Comparison of ENCODE assay signal across 8 cellular contexts in the genomic region with DNA sequence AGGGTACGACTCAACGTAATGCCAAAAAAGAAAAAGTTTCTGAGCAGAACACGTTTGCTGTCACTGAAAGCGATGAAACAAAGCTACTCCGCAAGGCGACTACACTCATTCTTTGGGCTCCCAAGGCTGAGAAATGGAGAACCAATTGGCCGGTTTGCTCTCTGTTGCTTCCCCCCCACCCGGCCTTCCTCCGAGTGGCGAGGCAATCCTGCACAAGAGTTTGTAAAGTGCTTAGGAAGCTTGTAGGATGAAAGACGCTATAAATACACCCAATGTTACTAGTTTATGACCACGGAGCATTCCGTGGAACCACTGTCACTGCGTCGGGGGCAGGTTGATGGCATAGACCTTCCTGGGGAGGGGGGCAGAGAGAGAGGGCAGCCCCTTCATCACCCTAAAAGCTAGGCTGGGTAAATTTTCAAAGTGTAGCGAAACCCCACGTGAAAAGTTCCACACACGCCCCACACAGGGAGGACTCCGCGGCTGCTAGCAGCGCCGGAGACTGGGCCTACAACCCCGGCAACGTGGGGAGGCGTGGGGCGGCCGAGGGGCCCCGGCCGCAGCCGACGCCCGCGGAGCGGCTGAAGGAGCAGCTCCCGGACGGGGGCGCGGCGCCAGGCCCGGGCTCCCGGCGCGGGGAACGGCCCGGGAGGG. TPM values are rescaled to one million over a fixed set of nuclear protein-coding genes. Genes with fewer than 3 reads are reported as not detected.
DNase-seq lines count a peak whose midpoint lies in the region; ATAC-seq and TF ChIP-seq lines count a peak whose summit lies in the region.

No MANE protein-coding gene starts in this region.

- peak overlapping the region; percentile 98 for H3K4me3 Mint-ChIP-seq in CD8-positive, alpha-beta T cell
- peak overlapping the region; percentile 86 to 99 (median 97) for H3K4me3 Mint-ChIP-seq in naive thymus-derived CD8-positive, alpha-beta T cell

- H3K4me2 ChIP-seq in Loucy (ENCODE audit: low read depth, low read length, poor library complexity, severe bottlenecking) (peak overlapping the region; percentile 97), fibroblast of lung (ENCODE audit: extremely low read depth, insufficient read depth, low read length) (peak overlapping the region; percentile 67)

- ATAC-seq in CD8-positive, alpha-beta T cell = no peak
- ATAC-seq in GM21515 (IDR thresholded peaks at IDR 0.05; ENCODE audit: unreplicated experiment) = peak; percentile 2
- peak; percentile 3 to 6 for ATAC-seq in naive thymus-derived CD8-positive, alpha-beta T cell
- no peak for ATAC-seq in aorta (ENCODE audit: low FRiP score)

- no peaks in the 10 kb centered on the region for H3K9me2 ChIP-seq in Loucy (replicated peaks; ENCODE audit: low read depth, low read length)

- H3K27ac Mint-ChIP-seq in CD8-positive, alpha-beta T cell = peak overlapping the region; percentile 93
- H3K27ac Mint-ChIP-seq in naive thymus-derived CD8-positive, alpha-beta T cell = peak overlapping the region; percentile 92 to 97 (median 95)

- 1% methylated on average over 42 to 45 of the region's 45 CpGs for WGBS in aorta, 2 donors

- no peaks in the 10 kb centered on the region for H3K9me3 Mint-ChIP-seq in CD8-positive, alpha-beta T cell
- no peaks in the 10 kb centered on the region for H3K9me3 Mint-ChIP-seq in naive thymus-derived CD8-positive, alpha-beta T cell

- H3K4me1 ChIP-seq in CD8-positive, alpha-beta T cell (ENCODE audit: insufficient read depth, low read length) = peaks cover 49% of the 10 kb centered on the region
- H3K4me1 ChIP-seq in Loucy (ENCODE audit: insufficient read depth, low read length, poor library complexity, severe bottlenecking) = peaks cover 71% of the 10 kb centered on the region
- peaks cover 4% of the 10 kb centered on the region for H3K4me1 ChIP-seq in fibroblast of lung (ENCODE audit: control insufficient read depth, extremely low read depth, insufficient read depth, low read length)
- H3K4me1 ChIP-seq in aorta (ENCODE audit: control insufficient read depth in 1 of 2, insufficient read depth in 2 of 2, low read length in 2 of 2) = peaks cover 0 to 5% of the 10 kb centered on the region in 2 donors

- CTCF ChIA-PET in CD8-positive, alpha-beta T cell (lab: Charles Lee) = no interaction called here

- intact Hi-C loops in CD8-positive, alpha-beta T cell (cut with DNase I, micrococcal nuclease) = loop anchor here (2.0 to 10.0 kb wide), 5 partner anchors 62 to 1723 kb away; a partner anchor contains a TSS
- intact Hi-C loops in aorta (cut with DNase I) (loop anchor here (10.0 kb wide), 2 partner anchors 59 to 99 kb away; no protein-coding TSS in a partner anchor), posterior vena cava (cut with DNase I) (no loop called here)

- H4K20me1 ChIP-seq in Loucy (ENCODE audit: insufficient read depth, low read length, poor library complexity, severe bottlenecking) = peaks cover 51% of the 10 kb centered on the region
- H4K20me1 ChIP-seq in fibroblast of lung (ENCODE audit: control insufficient read depth, extremely low read depth, insufficient read depth, low read length) = peaks cover 2% of the 10 kb centered on the region

- H2AFZ ChIP-seq in Loucy (ENCODE audit: low read length) = no peak overlapping the region
- no peak overlapping the region for H2AFZ ChIP-seq in fibroblast of lung (ENCODE audit: low read length)

- peak overlapping the region; percentile 14 for H3K27ac ChIP-seq in CD8-positive, alpha-beta T cell (ENCODE audit: low read depth, low read length)
- H3K27ac ChIP-seq in fibroblast of lung (ENCODE audit: insufficient read depth, low read length) (peak overlapping the region; percentile 71), aorta (ENCODE audit: low read depth in 1 of 2, low read length in 2 of 2) (peak overlapping the region in 1 of 2 donors; percentile 52)

- H3K9me3 ChIP-seq in CD8-positive, alpha-beta T cell (ENCODE audit: low read length) = no peaks in the 10 kb centered on the region
- H3K9me3 ChIP-seq in Loucy (ENCODE audit: insufficient read depth, low read depth, low read length) (no peaks in the 10 kb centered on the region), fibroblast of lung (ENCODE audit: control insufficient read depth, insufficient read depth, low read depth, low read length) (no peaks in the 10 kb centered on the region), aorta (ENCODE audit: control insufficient read depth, low read length) (no peaks in the 10 kb centered on the region)

- DNase-seq in CD8-positive, alpha-beta T cell = peak in 4 of 7 experiments; percentile 6 to 31 (median 22)
- DNase-seq in activated T-cell treated with anti-CD3 and anti-CD28 coated beads, Interleukin-2, amount 50 U/mL, for 1 hour = peak; percentile 40
- DNase-seq in fibroblast of lung (ENCODE audit: low read depth in 2 of 2) (peak; percentile 49 to 53), aorta (peak in 1 of 2 donors; percentile 57), posterior vena cava (ENCODE audit: low spot score) (no peak)
- DNase-seq in naive thymus-derived CD8-positive, alpha-beta T cell = peak in 8 of 10 donors; percentile 10 to 66 (median 24)

- POLR2A ChIA-PET in CD8-positive, alpha-beta T cell (lab: Charles Lee) = interaction anchor here (0.7 to 3.1 kb wide), 4 partner anchors 9 to 51 kb away, joined by 3 to 15 read pairs (median 6); no protein-coding TSS in a partner anchor
- POLR2A ChIA-PET in naive thymus-derived CD8-positive, alpha-beta T cell (lab: Charles Lee) = interaction anchor here (0.6 to 2.0 kb wide), 6 partner anchors 11 to 626 kb away, joined by 3 to 5 read pairs (median 3); no protein-coding TSS in a partner anchor

- no peaks in the 10 kb centered on the region for H3K36me3 ChIP-seq in CD8-positive, alpha-beta T cell (ENCODE audit: insufficient read depth, low read length)
- H3K36me3 ChIP-seq in Loucy (ENCODE audit: insufficient read depth, low read length) (no peaks in the 10 kb centered on the region), fibroblast of lung (ENCODE audit: control insufficient read depth, insufficient read depth, low read length) (no peaks in the 10 kb centered on the region), aorta (ENCODE audit: control insufficient read depth in 1 of 2, insufficient read depth in 2 of 2, low read length in 1 of 2) (no peaks in the 10 kb centered on the region)

- no peaks in the 10 kb centered on the region for H3K27me3 Mint-ChIP-seq in CD8-positive, alpha-beta T cell (ENCODE audit: low read depth)
- no peaks in the 10 kb centered on the region for H3K27me3 Mint-ChIP-seq in naive thymus-derived CD8-positive, alpha-beta T cell

- H3F3A ChIP-seq in Loucy (ENCODE audit: low read depth) = no peaks in the 10 kb centered on the region; the same call in 1 of the 2 replicates

- peaks cover 54% of the 10 kb centered on the region for H3K4me1 Mint-ChIP-seq in CD8-positive, alpha-beta T cell (ENCODE audit: low read depth)
- H3K4me1 Mint-ChIP-seq in naive thymus-derived CD8-positive, alpha-beta T cell = peaks cover 13 to 60% (median 51%) of the 10 kb centered on the region in 4 donors

- H3K79me2 ChIP-seq in Loucy (ENCODE audit: insufficient read depth, low read length) = peaks cover 53% of the 10 kb centered on the region
- H3K79me2 ChIP-seq in fibroblast of lung (ENCODE audit: control insufficient read depth, insufficient read depth, low read length) = peaks cover 55% of the 10 kb centered on the region

- H3K36me3 Mint-ChIP-seq in CD8-positive, alpha-beta T cell = peaks cover 19% of the 10 kb centered on the region
- H3K36me3 Mint-ChIP-seq in naive thymus-derived CD8-positive, alpha-beta T cell = peaks cover 0 to 12% (median 0%) of the 10 kb centered on the region in 3 donors

- no peaks in the 10 kb centered on the region for H3K27me3 ChIP-seq in CD8-positive, alpha-beta T cell (ENCODE audit: insufficient read depth, low read length)
- H3K27me3 ChIP-seq in Loucy (ENCODE audit: insufficient read depth, low read length, poor library complexity, severe bottlenecking) = no peaks in the 10 kb centered on the region
- no peaks in the 10 kb centered on the region for H3K27me3 ChIP-seq in fibroblast of lung (ENCODE audit: control insufficient read depth, insufficient read depth, low read length)
- no peaks in the 10 kb centered on the region for H3K27me3 ChIP-seq in aorta (ENCODE audit: control insufficient read depth in 1 of 2, insufficient read depth in 2 of 2, low read length in 1 of 2)

- peak overlapping the region; percentile 58 for H3K4me3 ChIP-seq in CD8-positive, alpha-beta T cell (ENCODE audit: low read depth, low read length)
- H3K4me3 ChIP-seq in Loucy (ENCODE audit: low read length, poor library complexity, severe bottlenecking) = peak overlapping the region; percentile 100
- H3K4me3 ChIP-seq in fibroblast of lung (replicated peaks in 1 of 4; ENCODE audit: control extremely low read depth in 1 of 4, insufficient read depth in 1 of 4, low read depth in 3 of 4, low read length in 4 of 4) = peak overlapping the region; percentile 90 to 93 (median 93)
- peak overlapping the region; percentile 86 to 95 for H3K4me3 ChIP-seq in aorta (ENCODE audit: low read length in 2 of 2)

- TF ChIP-seq CTCF in CD8-positive, alpha-beta T cell (IDR thresholded peaks at IDR 0.05) = no peak
- TF ChIP-seq CTCF in Loucy (conservative IDR thresholded peaks at IDR 0.05; ENCODE audit: low read length) = no peak
- TF ChIP-seq CTCF in fibroblast of lung (conservative IDR thresholded peaks at IDR 0.05 in 1 of 2, IDR thresholded peaks at IDR 0.05 in 1 of 2; ENCODE audit: low read depth in 1 of 2, low read length in 2 of 2) = no peak

- H3K9ac ChIP-seq in Loucy (ENCODE audit: low read depth, low read length, poor library complexity, severe bottlenecking) = peak overlapping the region; percentile 94
- peak overlapping the region; percentile 92 for H3K9ac ChIP-seq in fibroblast of lung (ENCODE audit: insufficient read depth, low read length)

RNA-seq across cellular contexts. Expression of a gene that starts 0.9 kb away (rescaled TPM):
- 100 to 1,000 TPM; 119 to 121 TPM for total RNA-seq in CD8-positive, alpha-beta T cell
- 63.4 and 69.7 TPM in 2 replicates for total RNA-seq in fibroblast of lung
- polyA plus RNA-seq in fibroblast of lung = 65.3 and 66.4 TPM in 2 replicates
- polyA plus RNA-seq in fibroblast of lung (2012) = 67.0 and 72.7 TPM in 2 replicates
- 9.5 and 15.6 TPM in 2 replicates for polyA minus RNA-seq in fibroblast of lung (ENCODE audit: low replicate concordance)
- 10 to 100 TPM; 96.5 to 96.8 TPM for total RNA-seq in naive thymus-derived CD8-positive, alpha-beta T cell
- 10 to 100 TPM; 20.0 to 57.0 (median 26.1) TPM for polyA plus RNA-seq in naive thymus-derived CD8-positive, alpha-beta T cell
- total RNA-seq in aorta = 10 to 100 TPM; 65.1 to 72.4 TPM
- 10 to 100 TPM; 33.6 to 53.3 TPM for polyA plus RNA-seq in aorta
- total RNA-seq in posterior vena cava = 10 to 100 TPM; 67.1 to 84.1 TPM

Comparison
In these comparisons a context has a peak if more than half of its experiments do, and no peak if none do; other contexts are left out.
1. ATAC-seq: peak in GM21515 (single experiment) and naive thymus-derived CD8-positive, alpha-beta T cell (2 of 2); none in CD8-positive, alpha-beta T cell (single experiment) and aorta (single experiment).
2. intact Hi-C loops: an anchor here in CD8-positive, alpha-beta T cell (2.0 to 10.0 kb wide) and aorta (10.0 kb wide); none called in posterior vena cava.
3. Peak in every context shown above with its lines, with median percentiles within 50 percentile points of each other: H3K4me3 ChIP-seq.